ENCODE assay signal across 1 cellular context in the genomic region with DNA sequence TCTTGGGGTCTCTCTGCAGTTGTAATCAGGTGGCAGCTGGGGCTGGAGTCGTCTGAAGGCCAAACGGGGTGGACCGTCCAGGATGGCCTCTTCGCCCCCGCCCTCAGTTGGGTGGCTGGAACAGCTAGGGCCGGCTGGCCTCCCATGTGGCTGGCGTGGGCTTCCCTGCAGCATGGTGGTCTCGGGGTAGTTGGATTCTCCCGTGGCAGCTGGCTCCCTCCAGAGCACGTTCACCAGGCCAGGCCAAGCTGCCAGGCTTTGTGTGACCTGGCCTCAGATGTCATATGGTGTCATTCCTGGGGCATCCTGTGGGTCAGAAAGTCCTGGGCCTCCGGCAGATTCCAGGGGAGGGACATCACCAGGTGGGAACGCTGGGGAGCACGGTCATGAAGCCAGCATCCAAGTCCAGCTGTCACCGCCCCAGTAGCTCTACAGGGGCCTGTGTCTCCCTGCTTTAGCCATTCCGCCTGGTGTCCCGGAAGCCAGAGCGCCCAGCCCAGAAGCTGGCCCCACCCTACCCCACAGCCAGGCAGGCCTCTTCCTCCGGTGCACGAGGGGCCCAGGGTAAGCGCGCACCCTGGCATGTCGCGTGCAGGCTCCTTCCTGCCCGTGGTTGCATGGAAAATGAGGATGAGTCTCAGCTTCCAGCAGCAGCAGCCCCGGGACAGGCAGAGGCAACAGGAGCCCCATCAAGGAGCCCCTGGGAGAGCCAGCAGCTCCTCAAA.
TF ChIP-seq lines count a peak whose summit lies in the region.

No MANE protein-coding gene starts in this region.

TF ChIP-seq in HepG2, 621 proteins besides CTCF, POLR2A, EP300 and RAD21:
- TF ChIP-seq, protein P1, sequence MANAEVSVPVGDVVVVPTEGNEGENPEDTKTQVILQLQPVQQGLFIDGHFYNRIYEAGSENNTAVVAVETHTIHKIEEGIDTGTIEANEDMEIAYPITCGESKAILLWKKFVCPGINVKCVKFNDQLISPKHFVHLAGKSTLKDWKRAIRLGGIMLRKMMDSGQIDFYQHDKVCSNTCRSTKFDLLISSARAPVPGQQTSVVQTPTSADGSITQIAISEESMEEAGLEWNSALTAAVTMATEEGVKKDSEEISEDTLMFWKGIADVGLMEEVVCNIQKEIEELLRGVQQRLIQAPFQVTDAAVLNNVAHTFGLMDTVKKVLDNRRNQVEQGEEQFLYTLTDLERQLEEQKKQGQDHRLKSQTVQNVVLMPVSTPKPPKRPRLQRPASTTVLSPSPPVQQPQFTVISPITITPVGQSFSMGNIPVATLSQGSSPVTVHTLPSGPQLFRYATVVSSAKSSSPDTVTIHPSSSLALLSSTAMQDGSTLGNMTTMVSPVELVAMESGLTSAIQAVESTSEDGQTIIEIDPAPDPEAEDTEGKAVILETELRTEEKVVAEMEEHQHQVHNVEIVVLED (CRISPR knock-in tag; IDR thresholded peaks at IDR 0.05; ENCODE audit: borderline replicate concordance): no peak
- TF ChIP-seq RBAK (CRISPR knock-in tag; IDR thresholded peaks at IDR 0.05): peak; percentile 13
- TF ChIP-seq GABPB1 (CRISPR knock-in tag; IDR thresholded peaks at IDR 0.05): 0 out of 2 replicates have a peak, but pooled peaks have one; percentile 18
- TF ChIP-seq, protein P2, sequence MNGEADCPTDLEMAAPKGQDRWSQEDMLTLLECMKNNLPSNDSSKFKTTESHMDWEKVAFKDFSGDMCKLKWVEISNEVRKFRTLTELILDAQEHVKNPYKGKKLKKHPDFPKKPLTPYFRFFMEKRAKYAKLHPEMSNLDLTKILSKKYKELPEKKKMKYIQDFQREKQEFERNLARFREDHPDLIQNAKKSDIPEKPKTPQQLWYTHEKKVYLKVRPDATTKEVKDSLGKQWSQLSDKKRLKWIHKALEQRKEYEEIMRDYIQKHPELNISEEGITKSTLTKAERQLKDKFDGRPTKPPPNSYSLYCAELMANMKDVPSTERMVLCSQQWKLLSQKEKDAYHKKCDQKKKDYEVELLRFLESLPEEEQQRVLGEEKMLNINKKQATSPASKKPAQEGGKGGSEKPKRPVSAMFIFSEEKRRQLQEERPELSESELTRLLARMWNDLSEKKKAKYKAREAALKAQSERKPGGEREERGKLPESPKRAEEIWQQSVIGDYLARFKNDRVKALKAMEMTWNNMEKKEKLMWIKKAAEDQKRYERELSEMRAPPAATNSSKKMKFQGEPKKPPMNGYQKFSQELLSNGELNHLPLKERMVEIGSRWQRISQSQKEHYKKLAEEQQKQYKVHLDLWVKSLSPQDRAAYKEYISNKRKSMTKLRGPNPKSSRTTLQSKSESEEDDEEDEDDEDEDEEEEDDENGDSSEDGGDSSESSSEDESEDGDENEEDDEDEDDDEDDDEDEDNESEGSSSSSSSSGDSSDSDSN (CRISPR knock-in tag; IDR thresholded peaks at IDR 0.05): 0 out of 2 replicates have a peak, but pooled peaks have one; percentile 25
- TF ChIP-seq, protein P3, sequence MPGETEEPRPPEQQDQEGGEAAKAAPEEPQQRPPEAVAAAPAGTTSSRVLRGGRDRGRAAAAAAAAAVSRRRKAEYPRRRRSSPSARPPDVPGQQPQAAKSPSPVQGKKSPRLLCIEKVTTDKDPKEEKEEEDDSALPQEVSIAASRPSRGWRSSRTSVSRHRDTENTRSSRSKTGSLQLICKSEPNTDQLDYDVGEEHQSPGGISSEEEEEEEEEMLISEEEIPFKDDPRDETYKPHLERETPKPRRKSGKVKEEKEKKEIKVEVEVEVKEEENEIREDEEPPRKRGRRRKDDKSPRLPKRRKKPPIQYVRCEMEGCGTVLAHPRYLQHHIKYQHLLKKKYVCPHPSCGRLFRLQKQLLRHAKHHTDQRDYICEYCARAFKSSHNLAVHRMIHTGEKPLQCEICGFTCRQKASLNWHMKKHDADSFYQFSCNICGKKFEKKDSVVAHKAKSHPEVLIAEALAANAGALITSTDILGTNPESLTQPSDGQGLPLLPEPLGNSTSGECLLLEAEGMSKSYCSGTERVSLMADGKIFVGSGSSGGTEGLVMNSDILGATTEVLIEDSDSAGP (CRISPR knock-in tag; IDR thresholded peaks at IDR 0.05; ENCODE audit: borderline replicate concordance): peak; percentile 43; the same call in 1 of the 2 replicates
